8 cellular contexts compared by ENCODE assay signal in genomic region chr16:30557397-30557949, GRCh38. TPM values are rescaled to one million over a fixed set of nuclear protein-coding genes. Genes with fewer than 3 reads are reported as not detected.
DNase-seq lines count a peak whose midpoint lies in the region; ATAC-seq, FAIRE-seq and TF ChIP-seq lines count a peak whose summit lies in the region.

No MANE protein-coding gene starts in this region.

- peak overlapping the region; percentile 86 for H3K9ac ChIP-seq in GM12878 (ENCODE audit: control insufficient read depth, insufficient read depth, low read length)

- peak; percentile 30 to 47 for DNase-seq in stimulated activated CD4-positive, alpha-beta T cell treated with anti-CD3 and anti-CD28 coated beads, Interleukin-2, amount 100 ng/mL, for 24 hours
- no peak for DNase-seq in stimulated activated CD4-positive, alpha-beta T cell treated with anti-CD3 and anti-CD28 coated beads, Interleukin-12 subunit alpha, Interleukin-12 subunit beta, amount 100 ng/mL, for 4 hours
- DNase-seq in GM12878 (ENCODE audit: low read depth, low spot score) (no peak), left lobe of liver (ENCODE audit: low spot score) (no peak), NOMO-1 treated with DMSO at 0.1 percent for 48 hours (lab: John Stamatoyannopoulos, UW; ENCODE audit: unreplicated experiment) (no peak), islet precursor cell (no peak)

- H4K20me1 ChIP-seq in GM12878 (ENCODE audit: control insufficient read depth, insufficient read depth) = no peaks in the 10 kb centered on the region

- peaks cover 11% of the 10 kb centered on the region for H3K79me2 ChIP-seq in GM12878 (ENCODE audit: control insufficient read depth, insufficient read depth, low read length)

- 3% methylated on average over 25 of the region's 25 CpGs for WGBS in GM12878 (ENCODE audit: insufficient coverage, insufficient replicate concordance, low lambda C conversion rate, missing lambda C conversion rate)
- WGBS in thymus = 11% methylated on average over 25 of the region's 25 CpGs

- RAD21 ChIA-PET in GM12878 (lab: Charles Lee; ENCODE audit: unreplicated experiment) = interaction anchor here (0.6 to 4.3 kb wide), 18 partner anchors 9 to 133 kb away, joined by 3 to 99 read pairs (median 6); partner anchors contain the start of genes DCTPP1, ZNF688, ZNF747 and ZNF785

- no peak for TF ChIP-seq POLR2A in GM12878 (IDR thresholded peaks at IDR 0.05; ENCODE audit: low read depth, low read length)

- H3K36me3 ChIP-seq in GM12878 (ENCODE audit: control insufficient read depth in 2 of 2, insufficient read depth in 2 of 2, low read length in 1 of 2) (peaks cover 7 to 10% of the 10 kb centered on the region in 2 experiments; a peak in 3 of 4 replicates), thymus (ENCODE audit: control insufficient read depth, insufficient read depth) (peaks cover 32% of the 10 kb centered on the region)

- H3K4me1 ChIP-seq in GM12878 (ENCODE audit: control insufficient read depth, insufficient read depth, low read length) (no peaks in the 10 kb centered on the region), thymus (ENCODE audit: control insufficient read depth, insufficient read depth, low read length) (peaks cover 12% of the 10 kb centered on the region)

- in situ Hi-C loops in GM12878 (cut with MboI) = no loop called here

- FAIRE-seq in GM12878 (lab: Jason Lieb, UNC) = no peak

- H3K27ac ChIP-seq in GM12878 (ENCODE audit: control insufficient read depth, insufficient read depth) (peak overlapping the region; percentile 85), thymus (ENCODE audit: low read depth) (peak overlapping the region; percentile 97)

- CTCF ChIA-PET in GM12878 (lab: Yijun Ruan, JAX) = interaction anchor here (0.6 to 3.6 kb wide), 11 partner anchors 11 to 708 kb away, joined by 3 to 59 read pairs (median 10); partner anchors contain the start of genes DCTPP1 and ZNF747

- TF ChIP-seq RAD21 in Ishikawa (IDR thresholded peaks at IDR 0.05; ENCODE audit: low read depth) = no peak
- no peak for TF ChIP-seq RAD21 in GM12878 (IDR thresholded peaks at IDR 0.05; ENCODE audit: insufficient read depth, low read depth, low read length)

- SMC1A ChIA-PET in GM12878 (lab: Charles Lee; ENCODE audit: uncharacterized antibody, unreplicated experiment) = interaction anchor here (0.8 to 2.8 kb wide), 12 partner anchors 8 to 127 kb away, joined by 3 to 47 read pairs (median 6); partner anchors contain the start of genes DCTPP1, ITGAL and ZNF747

- intact Hi-C loops in GM12878 (cut with micrococcal nuclease; ENCODE audit: unreplicated experiment) = no loop called here

- peak overlapping the region; percentile 17 for H3K4me2 ChIP-seq in GM12878 (ENCODE audit: control insufficient read depth, insufficient read depth)

- 0 out of 6 replicates have a peak, but pooled peaks of 1 of the 3 experiments have one; percentile 4 for TF ChIP-seq CTCF in GM12878 (IDR thresholded peaks at IDR 0.05 in 2 of 3, conservative IDR thresholded peaks at IDR 0.05 in 1 of 3; ENCODE audit: control insufficient read depth in 2 of 3, extremely low read depth in 1 of 3, insufficient read depth in 1 of 3, low read depth in 3 of 3, low read length in 3 of 3)

- no peaks in the 10 kb centered on the region for H3K27me3 ChIP-seq in GM12878 (replicated peaks in 1 of 2; ENCODE audit: control insufficient read depth in 2 of 2, insufficient read depth in 2 of 2, low read length in 1 of 2)
- no peaks in the 10 kb centered on the region for H3K27me3 ChIP-seq in thymus (ENCODE audit: control insufficient read depth, insufficient read depth)

- H2AFZ ChIP-seq in GM12878 (ENCODE audit: control insufficient read depth, low read depth, low read length) = peak overlapping the region; percentile 85

- ATAC-seq in GM12878 (peak; percentile 9), left lobe of liver (peak; percentile 1)

- POLR2A ChIA-PET in GM12878 (lab: Charles Lee) = interaction anchor here (0.6 to 5.9 kb wide), 17 partner anchors 8 to 330 kb away, joined by 3 to 109 read pairs (median 3); partner anchors contain the start of genes ZNF688, ZNF747 and ZNF785

- TF ChIP-seq EP300 in Ishikawa (IDR thresholded peaks at IDR 0.05; ENCODE audit: borderline replicate concordance) (no peak), GM12878 (IDR thresholded peaks at IDR 0.05; ENCODE audit: borderline replicate concordance in 1 of 2, control insufficient read depth in 1 of 2, low read depth in 2 of 2, low read length in 2 of 2) (no peak)

- no TSS peak for BruUV-seq in GM12878 (replicated peaks; lab: Mats Ljungman, UMichigan)

- no peaks in the 10 kb centered on the region for H3K9me3 ChIP-seq in GM12878 (replicated peaks; ENCODE audit: control insufficient read depth, insufficient read depth, low read length)
- no peaks in the 10 kb centered on the region for H3K9me3 ChIP-seq in thymus (ENCODE audit: control insufficient read depth)

- H3K4me3 ChIP-seq in GM12878 (peak overlapping the region; percentile 87), thymus (ENCODE audit: low read length) (peak overlapping the region; percentile 86)

RNA-seq across cellular contexts. Expression of gene ZNF764, which starts 0.7 kb away (rescaled TPM):
- total RNA-seq in GM12878 (2013; cell fraction: nucleolus; rRNA removed) = 16.0 TPM in 2 replicates
- total RNA-seq in GM12878 (2014; rRNA removed) (9.0 and 9.2 TPM in 2 replicates), GM12878 (2014; rRNA removed; fragmentation: Illumina TruSeq; extraction: Trizol) (3.4 and 3.5 TPM in 2 replicates), GM12878 (2021) (11.2 and 11.9 TPM in 2 replicates), left lobe of liver (6.3 TPM)
- polyA plus RNA-seq in GM12878 (2011; ENCODE audit: low read depth) = 3.2 TPM
- polyA plus RNA-seq in GM12878 (2011; rRNA removed) (2.7 and 2.8 TPM in 2 replicates), GM12878 (2014; fragmentation: Illumina TruSeq; extraction: Trizol) (2.8 and 3.2 TPM in 2 replicates), GM12878 (2014; fragmentation: Nextera tagmentation; extraction: Ambion mirVana) (1 to 10 TPM in 1 of 2 experiments, under 1 TPM in 1; 0.61 to 1.6 TPM), GM12878 (2014; rRNA removed) (9.5 and 10.8 TPM in 2 replicates), GM12878 (2016; fragmentation: Nextera tagmentation; extraction: Ambion mirVana) (1 to 10 TPM; 4.2 to 4.8 TPM), thymus (8.3 TPM)
- polyA plus RNA-seq in GM12878 (2011; cell fraction: cytosol; rRNA removed) = 5.7 and 5.8 TPM in 2 replicates
- polyA plus RNA-seq in GM12878 (2011; cell fraction: nucleus; rRNA removed) = 5.2 and 7.8 TPM in 2 replicates
- 5.6 and 6.1 TPM in 2 replicates for polyA plus RNA-seq in GM12878 (2012)
- 1.6 and 3.5 TPM in 2 replicates for polyA minus RNA-seq in GM12878 (2011; rRNA and poly(A)+ RNA removed)
- 4.0 and 4.4 TPM in 2 replicates for polyA minus RNA-seq in GM12878 (2011; cell fraction: cytosol; rRNA and poly(A)+ RNA removed)
- 2.8 and 4.6 TPM in 2 replicates for polyA minus RNA-seq in GM12878 (2011; cell fraction: nucleus; rRNA and poly(A)+ RNA removed)

RNA-seq across cellular contexts. Expression of gene ZNF688, which starts 14.0 kb away (rescaled TPM):
- total RNA-seq in GM12878 (2013; cell fraction: nucleolus; rRNA removed) = 16.5 and 18.2 TPM in 2 replicates
- total RNA-seq in GM12878 (2014; rRNA removed) = 12.5 and 13.6 TPM in 2 replicates
- total RNA-seq in GM12878 (2014; rRNA removed; fragmentation: Illumina TruSeq; extraction: Trizol) = 7.4 and 8.6 TPM in 2 replicates
- 9.2 and 12.6 TPM in 2 replicates for total RNA-seq in GM12878 (2021)
- 1.7 TPM for polyA plus RNA-seq in GM12878 (2011; ENCODE audit: low read depth)
- polyA plus RNA-seq in GM12878 (2011; rRNA removed) = 6.0 and 6.3 TPM in 2 replicates
- 5.5 and 8.8 TPM in 2 replicates for polyA plus RNA-seq in GM12878 (2011; cell fraction: cytosol; rRNA removed)
- 8.9 and 11.8 TPM in 2 replicates for polyA plus RNA-seq in GM12878 (2011; cell fraction: nucleus; rRNA removed)
- 5.8 and 8.9 TPM in 2 replicates for polyA plus RNA-seq in GM12878 (2012)
- 2.7 and 8.5 TPM in 2 replicates for polyA plus RNA-seq in GM12878 (2014; fragmentation: Illumina TruSeq; extraction: Trizol)
- under 1 TPM; 0.14 to 0.88 TPM for polyA plus RNA-seq in GM12878 (2014; fragmentation: Nextera tagmentation; extraction: Ambion mirVana)
- 12.9 and 13.7 TPM in 2 replicates for polyA plus RNA-seq in GM12878 (2014; rRNA removed)
- 10 to 100 TPM; 16.2 to 17.4 TPM for polyA plus RNA-seq in GM12878 (2016; fragmentation: Nextera tagmentation; extraction: Ambion mirVana)
- polyA minus RNA-seq in GM12878 (2011; rRNA and poly(A)+ RNA removed) = 1.2 and 2.8 TPM in 2 replicates
- 2.0 and 2.2 TPM in 2 replicates for polyA minus RNA-seq in GM12878 (2011; cell fraction: cytosol; rRNA and poly(A)+ RNA removed)
- 5.1 and 8.8 TPM in 2 replicates for polyA minus RNA-seq in GM12878 (2011; cell fraction: nucleus; rRNA and poly(A)+ RNA removed)
- 8.8 TPM for total RNA-seq in left lobe of liver
- 38.1 TPM for polyA plus RNA-seq in thymus

RNA-seq across cellular contexts. Expression of gene ZNF747, which starts 22.8 kb away (rescaled TPM):
- total RNA-seq in GM12878 (2013; cell fraction: nucleolus; rRNA removed) = 18.5 and 22.3 TPM in 2 replicates
- 13.0 and 14.3 TPM in 2 replicates for total RNA-seq in GM12878 (2014; rRNA removed)
- 5.0 and 5.8 TPM in 2 replicates for total RNA-seq in GM12878 (2014; rRNA removed; fragmentation: Illumina TruSeq; extraction: Trizol)
- total RNA-seq in GM12878 (2021) = 10.7 and 12.0 TPM in 2 replicates
- polyA plus RNA-seq in GM12878 (2011; ENCODE audit: low read depth) = 2.4 TPM
- 2.7 and 3.3 TPM in 2 replicates for polyA plus RNA-seq in GM12878 (2011; rRNA removed)
- polyA plus RNA-seq in GM12878 (2011; cell fraction: cytosol; rRNA removed) = 4.7 and 5.0 TPM in 2 replicates
- polyA plus RNA-seq in GM12878 (2011; cell fraction: nucleus; rRNA removed) = 3.3 and 4.6 TPM in 2 replicates
- polyA plus RNA-seq in GM12878 (2012) = 4.5 TPM in 2 replicates
- polyA plus RNA-seq in GM12878 (2014; fragmentation: Illumina TruSeq; extraction: Trizol) = 5.1 and 5.7 TPM in 2 replicates
- 1 to 10 TPM; 1.0 to 1.2 TPM for polyA plus RNA-seq in GM12878 (2014; fragmentation: Nextera tagmentation; extraction: Ambion mirVana)
- 11.5 and 12.1 TPM in 2 replicates for polyA plus RNA-seq in GM12878 (2014; rRNA removed)
- polyA plus RNA-seq in GM12878 (2016; fragmentation: Nextera tagmentation; extraction: Ambion mirVana) = 1 to 10 TPM; 8.6 to 8.8 TPM
- 5.1 and 6.7 TPM in 2 replicates for polyA minus RNA-seq in GM12878 (2011; rRNA and poly(A)+ RNA removed)
- 2.3 and 3.8 TPM in 2 replicates for polyA minus RNA-seq in GM12878 (2011; cell fraction: cytosol; rRNA and poly(A)+ RNA removed)
- 6.5 and 10.4 TPM in 2 replicates for polyA minus RNA-seq in GM12878 (2011; cell fraction: nucleus; rRNA and poly(A)+ RNA removed)
- 7.1 TPM for total RNA-seq in left lobe of liver
- polyA plus RNA-seq in thymus = 9.8 TPM

RNA-seq across cellular contexts. Expression of gene ZNF785, which starts 28.0 kb away (rescaled TPM):
- 64.7 and 73.9 TPM in 2 replicates for total RNA-seq in GM12878 (2013; cell fraction: nucleolus; rRNA removed)
- 8.9 and 9.1 TPM in 2 replicates for total RNA-seq in GM12878 (2014; rRNA removed)
- 6.4 and 7.0 TPM in 2 replicates for total RNA-seq in GM12878 (2014; rRNA removed; fragmentation: Illumina TruSeq; extraction: Trizol)
- total RNA-seq in GM12878 (2021) = 11.1 and 11.5 TPM in 2 replicates
- polyA plus RNA-seq in GM12878 (2011; ENCODE audit: low read depth) = 3.0 TPM
- polyA plus RNA-seq in GM12878 (2011; rRNA removed) = 10.8 and 11.6 TPM in 2 replicates
- 10.9 and 11.7 TPM in 2 replicates for polyA plus RNA-seq in GM12878 (2011; cell fraction: cytosol; rRNA removed)
- polyA plus RNA-seq in GM12878 (2011; cell fraction: nucleus; rRNA removed) = 14.9 and 20.0 TPM in 2 replicates
- polyA plus RNA-seq in GM12878 (2012) = 6.5 and 7.5 TPM in 2 replicates
- 5.8 and 6.2 TPM in 2 replicates for polyA plus RNA-seq in GM12878 (2014; fragmentation: Illumina TruSeq; extraction: Trizol)
- 1 to 10 TPM in 1 of 2 experiments, under 1 TPM in 1; 0.87 to 1.5 TPM for polyA plus RNA-seq in GM12878 (2014; fragmentation: Nextera tagmentation; extraction: Ambion mirVana)
- polyA plus RNA-seq in GM12878 (2014; rRNA removed) = 11.5 and 12.8 TPM in 2 replicates
- 1 to 10 TPM; 5.9 to 8.1 TPM for polyA plus RNA-seq in GM12878 (2016; fragmentation: Nextera tagmentation; extraction: Ambion mirVana)
- 6.2 and 11.4 TPM in 2 replicates for polyA minus RNA-seq in GM12878 (2011; rRNA and poly(A)+ RNA removed)
- 4.7 and 5.9 TPM in 2 replicates for polyA minus RNA-seq in GM12878 (2011; cell fraction: cytosol; rRNA and poly(A)+ RNA removed)
- polyA minus RNA-seq in GM12878 (2011; cell fraction: nucleus; rRNA and poly(A)+ RNA removed) = 8.6 and 13.2 TPM in 2 replicates
- 11.8 TPM for total RNA-seq in left lobe of liver
- 7.8 TPM for polyA plus RNA-seq in thymus

RNA-seq across cellular contexts. Expression of gene ZNF768, which starts 31.1 kb away (rescaled TPM):
- 21.4 and 21.5 TPM in 2 replicates for total RNA-seq in GM12878 (2013; cell fraction: nucleolus; rRNA removed)
- 18.3 and 21.3 TPM in 2 replicates for total RNA-seq in GM12878 (2014; rRNA removed)
- total RNA-seq in GM12878 (2014; rRNA removed; fragmentation: Illumina TruSeq; extraction: Trizol) = 9.8 TPM in 2 replicates
- total RNA-seq in GM12878 (2021) = 17.3 and 19.3 TPM in 2 replicates
- 9.3 TPM for polyA plus RNA-seq in GM12878 (2011; ENCODE audit: low read depth)
- 8.8 and 13.2 TPM in 2 replicates for polyA plus RNA-seq in GM12878 (2011; rRNA removed)
- polyA plus RNA-seq in GM12878 (2011; cell fraction: cytosol; rRNA removed) = 22.5 and 28.3 TPM in 2 replicates
- polyA plus RNA-seq in GM12878 (2011; cell fraction: nucleus; rRNA removed) = 50.1 and 58.1 TPM in 2 replicates
- polyA plus RNA-seq in GM12878 (2012) = 16.7 and 18.1 TPM in 2 replicates
- 8.2 and 8.3 TPM in 2 replicates for polyA plus RNA-seq in GM12878 (2014; fragmentation: Illumina TruSeq; extraction: Trizol)
- polyA plus RNA-seq in GM12878 (2014; fragmentation: Nextera tagmentation; extraction: Ambion mirVana) = under 1 TPM; 0.05 to 0.06 TPM
- 23.1 and 24.5 TPM in 2 replicates for polyA plus RNA-seq in GM12878 (2014; rRNA removed)
- polyA plus RNA-seq in GM12878 (2016; fragmentation: Nextera tagmentation; extraction: Ambion mirVana) = 1 to 10 TPM; 2.6 to 2.7 TPM
- 7.2 and 22.8 TPM in 2 replicates for polyA minus RNA-seq in GM12878 (2011; rRNA and poly(A)+ RNA removed)
- 11.4 and 12.8 TPM in 2 replicates for polyA minus RNA-seq in GM12878 (2011; cell fraction: cytosol; rRNA and poly(A)+ RNA removed)
- polyA minus RNA-seq in GM12878 (2011; cell fraction: nucleus; rRNA and poly(A)+ RNA removed) = 5.6 and 10.4 TPM in 2 replicates
- total RNA-seq in left lobe of liver = 21.7 TPM
- 20.4 TPM for polyA plus RNA-seq in thymus

Comparison
In these comparisons a context has a peak if more than half of its experiments do, and no peak if none do; other contexts are left out.
1. DNase-seq: peak in stimulated activated CD4-positive, alpha-beta T cell treated with anti-CD3 and anti-CD28 coated beads, Interleukin-2, amount 100 ng/mL, for 24 hours (2 of 2); none in stimulated activated CD4-positive, alpha-beta T cell treated with anti-CD3 and anti-CD28 coated beads, Interleukin-12 subunit alpha, Interleukin-12 subunit beta, amount 100 ng/mL, for 4 hours (single experiment), GM12878 (single experiment), left lobe of liver (single experiment), NOMO-1 treated with DMSO at 0.1 percent for 48 hours (single experiment) and islet precursor cell (single experiment).